Comparison of ENCODE assay signal across 9 cellular contexts in genomic region chr12:52358575-52359350, GRCh38.
DNase-seq lines count a peak whose midpoint lies in the region; ATAC-seq and TF ChIP-seq lines count a peak whose summit lies in the region.
"Had no signal": no experiment of that assay in that cellular context is flagged by ENCODE, and none has a peak within 500 bp of the region (broad histone marks: within the 10 kb centered on the region; RNA-seq: fewer than 3 reads in every experiment).

No MANE protein-coding gene starts in this region.

- H3K4me3 ChIP-seq in GM12875 (ENCODE audit: low read depth, low read length), result no peak overlapping the region
- H3K4me3 ChIP-seq in WERI-Rb-1 (ENCODE audit: low read depth, low read length), result no peak overlapping the region

- ATAC-seq in GM19463 (IDR thresholded peaks at IDR 0.05; ENCODE audit: unreplicated experiment) (peak; percentile 99), HG03378 (IDR thresholded peaks at IDR 0.05; ENCODE audit: unreplicated experiment) (peak; percentile 88)
- peak; percentile 94 for ATAC-seq in central memory CD8-positive, alpha-beta T cell (replicated peaks; ENCODE audit: extremely low read depth, poor library complexity, severe bottlenecking)

- H3K36me3 Mint-ChIP-seq in central memory CD8-positive, alpha-beta T cell (ENCODE audit: insufficient read depth), result peaks cover 2% of the 10 kb centered on the region

- no peaks in the 10 kb centered on the region for H3K9me3 Mint-ChIP-seq in central memory CD8-positive, alpha-beta T cell

- H3K4me3 Mint-ChIP-seq in central memory CD8-positive, alpha-beta T cell, result peak overlapping the region; percentile 25

- H3K27ac ChIP-seq in WERI-Rb-1, result no peak overlapping the region

- H3K27me3 Mint-ChIP-seq in central memory CD8-positive, alpha-beta T cell, result peaks cover 10% of the 10 kb centered on the region

- DNase-seq in central memory CD8-positive, alpha-beta T cell (ENCODE audit: low spot score in 2 of 2), result peak in 1 of 2 donors; percentile 25
- DNase-seq in pons (ENCODE audit: low spot score) (no peak), NCI-H1417 (lab: John Stamatoyannopoulos, UW) (no peak), midbrain (lab: John Stamatoyannopoulos, UW) (no peak), WERI-Rb-1 (no peak)
- DNase-seq: IMR-90 had no signal

- peak overlapping the region; percentile 74 for H3K27ac Mint-ChIP-seq in central memory CD8-positive, alpha-beta T cell (ENCODE audit: low read depth)

- H3K4me1 Mint-ChIP-seq in central memory CD8-positive, alpha-beta T cell, result peaks cover 47% of the 10 kb centered on the region

- TF ChIP-seq CTCF in GM12875 (IDR thresholded peaks at IDR 0.05; ENCODE audit: borderline replicate concordance, insufficient read depth, low read depth, low read length), result peak; percentile 23; the same call in 1 of the 2 replicates
- no peak for TF ChIP-seq CTCF in WERI-Rb-1 (IDR thresholded peaks at IDR 0.05; ENCODE audit: low read depth, low read length)

- H3K9me3 ChIP-seq in WERI-Rb-1 (ENCODE audit: severe bottlenecking), result no peaks in the 10 kb centered on the region

- H3K27me3 ChIP-seq in WERI-Rb-1 (ENCODE audit: insufficient read depth, low read depth, severe bottlenecking), result no peaks in the 10 kb centered on the region

- H3K36me3 ChIP-seq in WERI-Rb-1, result no peaks in the 10 kb centered on the region
